1 cellular context compared by ENCODE assay signal in the genomic region with DNA sequence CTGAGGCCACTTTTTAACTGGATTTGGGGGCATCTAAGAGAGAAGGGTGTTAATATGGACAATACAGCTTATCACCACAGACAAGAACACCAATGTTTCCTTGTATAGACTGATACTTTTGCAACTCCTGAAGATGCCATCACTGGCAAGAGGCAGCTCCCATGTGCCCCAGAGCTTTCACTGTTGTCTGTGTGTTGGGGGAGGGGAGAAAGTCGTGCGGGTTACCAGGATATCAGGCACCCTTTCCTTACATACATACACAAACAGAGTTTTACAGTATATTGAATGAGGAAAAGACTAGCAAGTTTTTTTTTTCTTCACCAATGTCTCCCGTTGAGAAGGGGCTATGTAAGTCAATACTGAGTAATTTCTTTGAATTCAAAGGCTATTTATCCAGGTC.
TF ChIP-seq lines count a peak whose summit lies in the region.

No MANE protein-coding gene starts in this region.

TF ChIP-seq in H1, 55 proteins besides CTCF, POLR2A, EP300 and RAD21 (continued from another document):
- TF ChIP-seq, protein P1, sequence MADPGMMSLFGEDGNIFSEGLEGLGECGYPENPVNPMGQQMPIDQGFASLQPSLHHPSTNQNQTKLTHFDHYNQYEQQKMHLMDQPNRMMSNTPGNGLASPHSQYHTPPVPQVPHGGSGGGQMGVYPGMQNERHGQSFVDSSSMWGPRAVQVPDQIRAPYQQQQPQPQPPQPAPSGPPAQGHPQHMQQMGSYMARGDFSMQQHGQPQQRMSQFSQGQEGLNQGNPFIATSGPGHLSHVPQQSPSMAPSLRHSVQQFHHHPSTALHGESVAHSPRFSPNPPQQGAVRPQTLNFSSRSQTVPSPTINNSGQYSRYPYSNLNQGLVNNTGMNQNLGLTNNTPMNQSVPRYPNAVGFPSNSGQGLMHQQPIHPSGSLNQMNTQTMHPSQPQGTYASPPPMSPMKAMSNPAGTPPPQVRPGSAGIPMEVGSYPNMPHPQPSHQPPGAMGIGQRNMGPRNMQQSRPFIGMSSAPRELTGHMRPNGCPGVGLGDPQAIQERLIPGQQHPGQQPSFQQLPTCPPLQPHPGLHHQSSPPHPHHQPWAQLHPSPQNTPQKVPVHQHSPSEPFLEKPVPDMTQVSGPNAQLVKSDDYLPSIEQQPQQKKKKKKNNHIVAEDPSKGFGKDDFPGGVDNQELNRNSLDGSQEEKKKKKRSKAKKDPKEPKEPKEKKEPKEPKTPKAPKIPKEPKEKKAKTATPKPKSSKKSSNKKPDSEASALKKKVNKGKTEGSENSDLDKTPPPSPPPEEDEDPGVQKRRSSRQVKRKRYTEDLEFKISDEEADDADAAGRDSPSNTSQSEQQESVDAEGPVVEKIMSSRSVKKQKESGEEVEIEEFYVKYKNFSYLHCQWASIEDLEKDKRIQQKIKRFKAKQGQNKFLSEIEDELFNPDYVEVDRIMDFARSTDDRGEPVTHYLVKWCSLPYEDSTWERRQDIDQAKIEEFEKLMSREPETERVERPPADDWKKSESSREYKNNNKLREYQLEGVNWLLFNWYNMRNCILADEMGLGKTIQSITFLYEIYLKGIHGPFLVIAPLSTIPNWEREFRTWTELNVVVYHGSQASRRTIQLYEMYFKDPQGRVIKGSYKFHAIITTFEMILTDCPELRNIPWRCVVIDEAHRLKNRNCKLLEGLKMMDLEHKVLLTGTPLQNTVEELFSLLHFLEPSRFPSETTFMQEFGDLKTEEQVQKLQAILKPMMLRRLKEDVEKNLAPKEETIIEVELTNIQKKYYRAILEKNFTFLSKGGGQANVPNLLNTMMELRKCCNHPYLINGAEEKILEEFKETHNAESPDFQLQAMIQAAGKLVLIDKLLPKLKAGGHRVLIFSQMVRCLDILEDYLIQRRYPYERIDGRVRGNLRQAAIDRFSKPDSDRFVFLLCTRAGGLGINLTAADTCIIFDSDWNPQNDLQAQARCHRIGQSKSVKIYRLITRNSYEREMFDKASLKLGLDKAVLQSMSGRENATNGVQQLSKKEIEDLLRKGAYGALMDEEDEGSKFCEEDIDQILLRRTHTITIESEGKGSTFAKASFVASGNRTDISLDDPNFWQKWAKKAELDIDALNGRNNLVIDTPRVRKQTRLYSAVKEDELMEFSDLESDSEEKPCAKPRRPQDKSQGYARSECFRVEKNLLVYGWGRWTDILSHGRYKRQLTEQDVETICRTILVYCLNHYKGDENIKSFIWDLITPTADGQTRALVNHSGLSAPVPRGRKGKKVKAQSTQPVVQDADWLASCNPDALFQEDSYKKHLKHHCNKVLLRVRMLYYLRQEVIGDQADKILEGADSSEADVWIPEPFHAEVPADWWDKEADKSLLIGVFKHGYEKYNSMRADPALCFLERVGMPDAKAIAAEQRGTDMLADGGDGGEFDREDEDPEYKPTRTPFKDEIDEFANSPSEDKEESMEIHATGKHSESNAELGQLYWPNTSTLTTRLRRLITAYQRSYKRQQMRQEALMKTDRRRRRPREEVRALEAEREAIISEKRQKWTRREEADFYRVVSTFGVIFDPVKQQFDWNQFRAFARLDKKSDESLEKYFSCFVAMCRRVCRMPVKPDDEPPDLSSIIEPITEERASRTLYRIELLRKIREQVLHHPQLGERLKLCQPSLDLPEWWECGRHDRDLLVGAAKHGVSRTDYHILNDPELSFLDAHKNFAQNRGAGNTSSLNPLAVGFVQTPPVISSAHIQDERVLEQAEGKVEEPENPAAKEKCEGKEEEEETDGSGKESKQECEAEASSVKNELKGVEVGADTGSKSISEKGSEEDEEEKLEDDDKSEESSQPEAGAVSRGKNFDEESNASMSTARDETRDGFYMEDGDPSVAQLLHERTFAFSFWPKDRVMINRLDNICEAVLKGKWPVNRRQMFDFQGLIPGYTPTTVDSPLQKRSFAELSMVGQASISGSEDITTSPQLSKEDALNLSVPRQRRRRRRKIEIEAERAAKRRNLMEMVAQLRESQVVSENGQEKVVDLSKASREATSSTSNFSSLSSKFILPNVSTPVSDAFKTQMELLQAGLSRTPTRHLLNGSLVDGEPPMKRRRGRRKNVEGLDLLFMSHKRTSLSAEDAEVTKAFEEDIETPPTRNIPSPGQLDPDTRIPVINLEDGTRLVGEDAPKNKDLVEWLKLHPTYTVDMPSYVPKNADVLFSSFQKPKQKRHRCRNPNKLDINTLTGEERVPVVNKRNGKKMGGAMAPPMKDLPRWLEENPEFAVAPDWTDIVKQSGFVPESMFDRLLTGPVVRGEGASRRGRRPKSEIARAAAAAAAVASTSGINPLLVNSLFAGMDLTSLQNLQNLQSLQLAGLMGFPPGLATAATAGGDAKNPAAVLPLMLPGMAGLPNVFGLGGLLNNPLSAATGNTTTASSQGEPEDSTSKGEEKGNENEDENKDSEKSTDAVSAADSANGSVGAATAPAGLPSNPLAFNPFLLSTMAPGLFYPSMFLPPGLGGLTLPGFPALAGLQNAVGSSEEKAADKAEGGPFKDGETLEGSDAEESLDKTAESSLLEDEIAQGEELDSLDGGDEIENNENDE (IDR thresholded peaks at IDR 0.05; ENCODE audit: insufficient replicate concordance, low read length): no peak
- TF ChIP-seq SUZ12 (IDR thresholded peaks at IDR 0.05; ENCODE audit: low read length): no peak
- TF ChIP-seq CEBPB (IDR thresholded peaks at IDR 0.05; ENCODE audit: low read depth, low read length): no peak
- TF ChIP-seq CREB1 (IDR thresholded peaks at IDR 0.05): no peak
- no peak for TF ChIP-seq ZNF274 (IDR thresholded peaks at IDR 0.05; ENCODE audit: borderline replicate concordance, extremely low read depth, low read length)
- TF ChIP-seq SP2 (IDR thresholded peaks at IDR 0.05; ENCODE audit: low read length): no peak
- no peak for TF ChIP-seq BRCA1 (IDR thresholded peaks at IDR 0.05; ENCODE audit: low read depth, low read length)
- no peak for TF ChIP-seq RBBP5 (IDR thresholded peaks at IDR 0.05; ENCODE audit: borderline replicate concordance, low read depth, low read length)
- TF ChIP-seq TAF1 (IDR thresholded peaks at IDR 0.05; ENCODE audit: low read depth, low read length): no peak
